29 cellular contexts compared by ENCODE assay signal in the genomic region with DNA sequence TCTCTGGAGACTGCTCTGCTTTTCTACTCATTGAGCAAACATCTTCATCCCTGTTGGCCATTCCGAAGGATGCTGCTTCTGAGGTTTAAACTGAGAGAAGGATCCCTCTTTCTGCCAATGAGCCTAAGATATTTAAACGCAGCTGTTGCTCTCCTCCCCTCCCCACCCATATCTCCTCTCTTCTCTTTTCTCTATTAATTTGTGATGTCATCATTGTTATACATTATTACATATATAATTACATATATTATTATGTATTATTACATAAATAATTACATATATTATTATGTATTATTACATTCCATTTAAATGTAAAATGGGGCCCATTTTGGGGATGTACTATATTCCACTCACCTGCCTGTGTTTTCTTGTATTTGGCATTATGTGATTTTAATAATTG.
"Had no signal": no experiment of that assay in that cellular context is flagged by ENCODE, and none has a peak within 500 bp of the region (broad histone marks: within the 10 kb centered on the region; RNA-seq: fewer than 3 reads in every experiment).

No MANE protein-coding gene starts in this region.

- H3K4me3 ChIP-seq: ascending aorta, cardiac muscle cell had no signal

- H3K4me1 ChIP-seq: ascending aorta had no signal

- H3K36me3 ChIP-seq: ascending aorta, cardiac muscle cell had no signal

- DNase-seq: activated B cell treated with CpG ODN at 0.5 μM for 24 hours; activated CD4-positive, alpha-beta memory T cell treated with anti-CD3 and anti-CD28 coated beads for 36 hours; activated CD4-positive, alpha-beta T cell treated with anti-CD3 and anti-CD28 coated beads for 4 hours; activated CD4-positive, alpha-beta T cell treated with anti-CD3 and anti-CD28 coated beads, Interleukin-2, amount 10 ng/mL, durations not matched to agents 24 days and 14 days; activated CD4-positive, alpha-beta T cell treated with anti-CD3 and anti-CD28 coated beads, Interleukin-2, amount 50 U/mL, for 1 hour; activated CD4-positive, alpha-beta T cell treated with anti-CD3 and anti-CD28 coated beads, Interleukin-2, amount 50 U/mL, for 4 hours; activated CD4-positive, CD25-positive, alpha-beta regulatory T cell treated with anti-CD3 and anti-CD28 coated beads, Interleukin-2, amount 50 U/mL, for 72 hours; activated CD8-positive, alpha-beta memory T cell treated with anti-CD3 and anti-CD28 coated beads, Interleukin-2, amount 50 U/mL, for 48 hours; activated CD8-positive, alpha-beta T cell treated with anti-CD3 and anti-CD28 coated beads for 36 hours; activated effector memory CD4-positive, alpha-beta T cell treated with Interleukin-2 at 50 U/mL for 16 hours; activated gamma-delta T cell; activated naive CD4-positive, alpha-beta T cell treated with anti-CD3 and anti-CD28 coated beads, Interleukin-2, amount 10 ng/mL, durations not matched to agents 7 days and 5 days; activated naive CD4-positive, alpha-beta T cell treated with Interleukin-2 at 50 U/mL for 16 hours; activated naive CD8-positive, alpha-beta T cell treated with anti-CD3 and anti-CD28 coated beads, Interleukin-2, amount 10 ng/mL, durations not matched to agents 7 days and 5 days; activated naive CD8-positive, alpha-beta T cell treated with anti-CD3 and anti-CD28 coated beads, Interleukin-2, amount 50 U/mL, for 24 hours; activated T-cell treated with anti-CD3 and anti-CD28 coated beads, Interleukin-2, amount 50 U/mL, for 24 hours; activated T-cell treated with anti-CD3 and anti-CD28 coated beads, Interleukin-2, amount 50 U/mL, for 48 hours; amygdala; anterior cingulate cortex; caudate nucleus; cerebellar nuclear complex; T-helper 1 cell; T-helper 2 cell; T-helper 9 cell had no signal

- H3K27ac ChIP-seq: ascending aorta, cardiac muscle cell, VCaP had no signal

- H3K9me3 ChIP-seq: ascending aorta had no signal

- ATAC-seq: activated CD8-positive, alpha-beta T cell treated with anti-CD3 and anti-CD28 coated beads for 36 hours; activated naive CD8-positive, alpha-beta T cell treated with anti-CD3 and anti-CD28 coated beads, Interleukin-2, amount 50 U/mL, for 24 hours had no signal

- FAIRE-seq: bronchial epithelial cell, TTC549 had no signal
